Comparison of ENCODE assay signal across 24 cellular contexts in genomic region chr10:772227-772637, GRCh38.
A peak's percentile ranks its signal among the peaks of the same experiment; 100 is the strongest.
DNase-seq lines count a peak whose midpoint lies in the region; ATAC-seq, FAIRE-seq and TF ChIP-seq lines count a peak whose summit lies in the region.
"Had no signal": no experiment of that assay in that cellular context is flagged by ENCODE, and none has a peak within 500 bp of the region (broad histone marks: within the 10 kb centered on the region; RNA-seq: fewer than 3 reads in every experiment).

No MANE protein-coding gene starts in this region.

- no peak for TF ChIP-seq CTCF in H9 (conservative IDR thresholded peaks at IDR 0.05)
- TF ChIP-seq CTCF in kidney (IDR thresholded peaks at IDR 0.05; ENCODE audit: borderline replicate concordance, extremely low read depth, insufficient read depth): no peak
- no peak for TF ChIP-seq CTCF in stomach (IDR thresholded peaks at IDR 0.05)
- TF ChIP-seq CTCF in coronary artery (IDR thresholded peaks at IDR 0.05): no peak

- TF ChIP-seq EP300 in stomach (IDR thresholded peaks at IDR 0.05): no peak

- H2BK15ac ChIP-seq in H9 (ENCODE audit: low read depth, low read length): no peak overlapping the region

- H2BK5ac ChIP-seq in H9 (ENCODE audit: insufficient read length, low read length): no peak overlapping the region

- no peak overlapping the region for H3K23ac ChIP-seq in H9 (ENCODE audit: insufficient read length, low read depth, low read length)

- no peaks in the 10 kb centered on the region for H3K23me2 ChIP-seq in H9 (ENCODE audit: insufficient read length, low read depth, low read length, poor library complexity, severe bottlenecking)

- no peak overlapping the region for H3T11ph ChIP-seq in H9 (ENCODE audit: low read length)

- no peak overlapping the region for H2BK12ac ChIP-seq in H9 (ENCODE audit: insufficient read length, low read depth, low read length)

- CTCF ChIA-PET in activated CD4-positive, alpha-beta T cell treated with anti-CD3 and anti-CD28 coated beads for 36 hours (lab: Charles Lee): no interaction called here

- H2AK5ac ChIP-seq in H9 (ENCODE audit: insufficient read length, low read length): no peak overlapping the region

- H3K4me3 ChIP-seq in kidney (ENCODE audit: low read length in 2 of 2): no peak overlapping the region
- no peak overlapping the region for H3K4me3 ChIP-seq in stomach
- no peak overlapping the region for H3K4me3 ChIP-seq in coronary artery
- H3K4me3 ChIP-seq: HAP-1, Peyer's patch had no signal

- no peaks in the 10 kb centered on the region for H3K79me1 ChIP-seq in H9 (ENCODE audit: insufficient read depth, low read depth, low read length, poor library complexity, severe bottlenecking)

- no peaks in the 10 kb centered on the region for H3K27me3 Mint-ChIP-seq in activated CD4-positive, alpha-beta T cell treated with anti-CD3 and anti-CD28 coated beads, Interleukin-2, amount 10 ng/mL, durations not matched to agents 24 days and 14 days
- H3K27me3 Mint-ChIP-seq in activated CD4-positive, alpha-beta T cell treated with anti-CD3 and anti-CD28 coated beads for 36 hours: no peaks in the 10 kb centered on the region
- peaks cover 1% of the 10 kb centered on the region for H3K27me3 Mint-ChIP-seq in H9 (ENCODE audit: low read depth)
- H3K27me3 Mint-ChIP-seq in activated T-helper 17 cell treated with anti-CD3 and anti-CD28 coated beads, Interleukin-2, amount 50 U/mL, for 72 hours: no peaks in the 10 kb centered on the region

- H3K36me3 ChIP-seq in kidney (ENCODE audit: control insufficient read depth in 1 of 2, insufficient read depth in 2 of 2, low read length in 2 of 2): no peaks in the 10 kb centered on the region
- no peaks in the 10 kb centered on the region for H3K36me3 ChIP-seq in stomach
- H3K36me3 ChIP-seq: HAP-1, Peyer's patch had no signal

- no peak overlapping the region for H3K4ac ChIP-seq in H9 (ENCODE audit: low read depth, low read length)

- no peak for TF ChIP-seq POLR2A in stomach (IDR thresholded peaks at IDR 0.05)

- POLR2A ChIA-PET in activated CD4-positive, alpha-beta T cell treated with anti-CD3 and anti-CD28 coated beads for 36 hours (lab: Charles Lee): no interaction called here

- H4K20me1 ChIP-seq in H9 (ENCODE audit: control insufficient read depth, insufficient read depth, insufficient read length): no peaks in the 10 kb centered on the region

- H3K9me3 Mint-ChIP-seq in activated CD4-positive, alpha-beta T cell treated with anti-CD3 and anti-CD28 coated beads, Interleukin-2, amount 10 ng/mL, durations not matched to agents 24 days and 14 days: no peaks in the 10 kb centered on the region
- peaks cover 8% of the 10 kb centered on the region for H3K9me3 Mint-ChIP-seq in activated CD4-positive, alpha-beta T cell treated with anti-CD3 and anti-CD28 coated beads for 36 hours (ENCODE audit: low read depth)
- H3K9me3 Mint-ChIP-seq in H9: peaks cover 14 to 22% of the 10 kb centered on the region in 2 experiments
- H3K9me3 Mint-ChIP-seq in activated T-helper 17 cell treated with anti-CD3 and anti-CD28 coated beads, Interleukin-2, amount 50 U/mL, for 72 hours: peaks cover 9% of the 10 kb centered on the region

- no peak overlapping the region for H3K56ac ChIP-seq in H9 (ENCODE audit: insufficient read length, low read depth, low read length)

- DNase-seq in activated CD4-positive, alpha-beta T cell treated with anti-CD3 and anti-CD28 coated beads, Interleukin-2, amount 10 ng/mL, durations not matched to agents 24 days and 14 days: peak; percentile 39
- DNase-seq in activated CD4-positive, alpha-beta T cell treated with anti-CD3 and anti-CD28 coated beads for 36 hours: no peak
- DNase-seq in H9 (peak; percentile 67), kidney (peak; percentile 63), stomach (peak; percentile 13), coronary artery (ENCODE audit: low spot score) (no peak), OCI-M2 (lab: John Stamatoyannopoulos, UW; ENCODE audit: unreplicated experiment) (no peak)
- DNase-seq: 8988T, AML-193, C1 segment of cervical spinal cord, IMR-90, NCI-H1105, NCI-H1694, NCI-H2081, NCI-H2171 treated with DMSO at 0.1 percent for 48 hours, NCI-H524 treated with DMSO at 0.1 percent for 48 hours, NCI-H82, Peyer's patch had no signal

- H4K91ac ChIP-seq in H9 (ENCODE audit: insufficient read length, low read depth, low read length): no peak overlapping the region

- H3K4me1 Mint-ChIP-seq in activated CD4-positive, alpha-beta T cell treated with anti-CD3 and anti-CD28 coated beads, Interleukin-2, amount 10 ng/mL, durations not matched to agents 24 days and 14 days: no peaks in the 10 kb centered on the region
- H3K4me1 Mint-ChIP-seq in activated CD4-positive, alpha-beta T cell treated with anti-CD3 and anti-CD28 coated beads for 36 hours: no peaks in the 10 kb centered on the region
- H3K4me1 Mint-ChIP-seq in H9: no peaks in the 10 kb centered on the region
- no peaks in the 10 kb centered on the region for H3K4me1 Mint-ChIP-seq in activated T-helper 17 cell treated with anti-CD3 and anti-CD28 coated beads, Interleukin-2, amount 50 U/mL, for 72 hours

- no peak overlapping the region for H4K8ac ChIP-seq in H9 (replicated peaks; ENCODE audit: insufficient read length, low read depth, low read length)

- no peak overlapping the region for H2BK120ac ChIP-seq in H9 (ENCODE audit: low read depth, low read length, poor library complexity, severe bottlenecking)

- no peak overlapping the region for H3K18ac ChIP-seq in H9 (ENCODE audit: insufficient read length, low read depth, low read length)

- H2BK20ac ChIP-seq in H9 (ENCODE audit: low read depth, low read length, poor library complexity, severe bottlenecking): no peak overlapping the region

- no peak overlapping the region for H4K5ac ChIP-seq in H9 (ENCODE audit: insufficient read length, low read depth, low read length)

- no CpG with 5 or more reads among the region's 14 CpGs for WGBS in H9 (ENCODE audit: extremely low coverage, insufficient read length, low lambda C conversion rate)
- WGBS in stomach, 5 donors: 59 to 70% (median 62%) methylated on average over 12 to 14 of the region's 14 CpGs

- no peaks in the 10 kb centered on the region for H3K27me3 ChIP-seq in H9 (ENCODE audit: insufficient read depth, low read length)
- no peaks in the 10 kb centered on the region for H3K27me3 ChIP-seq in stomach
- H3K27me3 ChIP-seq: Peyer's patch had no signal

- no peak overlapping the region for H3K9ac ChIP-seq in H9 (ENCODE audit: extremely low read depth, insufficient read length, low read length)
- H3K9ac ChIP-seq in kidney (ENCODE audit: low read length in 2 of 2): no peak overlapping the region
- H3K9ac ChIP-seq: KMS-11 had no signal

- no peak overlapping the region for H3K14ac ChIP-seq in H9 (ENCODE audit: insufficient read depth, low read length)

- H3K27ac ChIP-seq in H9 (ENCODE audit: insufficient read length, low read depth, low read length) (no peak overlapping the region), kidney (ENCODE audit: low read depth in 2 of 2, low read length in 2 of 2) (no peak overlapping the region), stomach (no peak overlapping the region), coronary artery (no peak overlapping the region)
- H3K27ac ChIP-seq: KMS-11, Peyer's patch had no signal

- no peak overlapping the region for H2AFZ ChIP-seq in H9 (ENCODE audit: low read length)

- H3K9me3 ChIP-seq in H9 (ENCODE audit: control insufficient read depth, low read depth, low read length): peaks cover 4% of the 10 kb centered on the region
- peaks cover under 1 to 4% of the 10 kb centered on the region in 2 donors for H3K9me3 ChIP-seq in kidney (ENCODE audit: control insufficient read depth in 1 of 2, low read length in 2 of 2)
- peaks cover 0 to 19% (median 12%) of the 10 kb centered on the region in 4 donors for H3K9me3 ChIP-seq in stomach
- H3K9me3 ChIP-seq: Peyer's patch had no signal

- no peak overlapping the region for H3K4me2 ChIP-seq in H9 (ENCODE audit: insufficient read depth, insufficient read length, low read length)
- H3K4me2 ChIP-seq: KMS-11 had no signal

- H3K36me3 Mint-ChIP-seq in activated CD4-positive, alpha-beta T cell treated with anti-CD3 and anti-CD28 coated beads, Interleukin-2, amount 10 ng/mL, durations not matched to agents 24 days and 14 days (ENCODE audit: low read depth): no peaks in the 10 kb centered on the region
- no peaks in the 10 kb centered on the region for H3K36me3 Mint-ChIP-seq in activated CD4-positive, alpha-beta T cell treated with anti-CD3 and anti-CD28 coated beads for 36 hours (ENCODE audit: low read depth)
- H3K36me3 Mint-ChIP-seq in H9 (ENCODE audit: insufficient read depth in 1 of 3, low read depth in 3 of 3): peaks cover 0 to 11% (median 3%) of the 10 kb centered on the region in 3 experiments; a peak in 4 of 7 replicates
- no peaks in the 10 kb centered on the region for H3K36me3 Mint-ChIP-seq in activated T-helper 17 cell treated with anti-CD3 and anti-CD28 coated beads, Interleukin-2, amount 50 U/mL, for 72 hours (ENCODE audit: low read depth)
- H3K36me3 Mint-ChIP-seq: CD8-positive, alpha-beta T cell had no signal

- no peak overlapping the region for H3K27ac Mint-ChIP-seq in activated CD4-positive, alpha-beta T cell treated with anti-CD3 and anti-CD28 coated beads, Interleukin-2, amount 10 ng/mL, durations not matched to agents 24 days and 14 days
- H3K27ac Mint-ChIP-seq in activated CD4-positive, alpha-beta T cell treated with anti-CD3 and anti-CD28 coated beads for 36 hours: no peak overlapping the region
- no peak overlapping the region for H3K27ac Mint-ChIP-seq in H9
- no peak overlapping the region for H3K27ac Mint-ChIP-seq in activated T-helper 17 cell treated with anti-CD3 and anti-CD28 coated beads, Interleukin-2, amount 50 U/mL, for 72 hours
- H3K27ac Mint-ChIP-seq: CD8-positive, alpha-beta T cell had no signal

- no peak for FAIRE-seq in kidney (lab: Jason Lieb, UNC)
- FAIRE-seq: GM19239, HTR-8/SVneo had no signal

- no peaks in the 10 kb centered on the region for H3K4me1 ChIP-seq in H9 (ENCODE audit: insufficient read depth, low read length)
- no peaks in the 10 kb centered on the region for H3K4me1 ChIP-seq in kidney (ENCODE audit: control insufficient read depth in 1 of 2, insufficient read depth in 1 of 2, low read depth in 1 of 2, low read length in 2 of 2)
- no peaks in the 10 kb centered on the region for H3K4me1 ChIP-seq in stomach
- H3K4me1 ChIP-seq: HAP-1, Peyer's patch had no signal

- no peak for ATAC-seq in activated CD4-positive, alpha-beta T cell treated with anti-CD3 and anti-CD28 coated beads for 36 hours
- ATAC-seq in activated T-helper 17 cell treated with anti-CD3 and anti-CD28 coated beads, Interleukin-2, amount 50 U/mL, for 72 hours (replicated peaks): no peak
- ATAC-seq: CD8-positive, alpha-beta T cell had no signal

- intact Hi-C loops in activated CD4-positive, alpha-beta T cell treated with anti-CD3 and anti-CD28 coated beads, Interleukin-2, amount 10 ng/mL, durations not matched to agents 24 days and 14 days (cut with micrococcal nuclease): no loop called here
- intact Hi-C loops in activated CD4-positive, alpha-beta T cell treated with anti-CD3 and anti-CD28 coated beads for 36 hours (cut with DNase I, micrococcal nuclease): no loop called here
- intact Hi-C loops in kidney (cut with DNase I): no loop called here
- intact Hi-C loops in stomach (cut with DNase I; ENCODE audit: low total_unique reads): no loop called here

- no peak overlapping the region for H3K4me3 Mint-ChIP-seq in activated CD4-positive, alpha-beta T cell treated with anti-CD3 and anti-CD28 coated beads, Interleukin-2, amount 10 ng/mL, durations not matched to agents 24 days and 14 days
- no peak overlapping the region for H3K4me3 Mint-ChIP-seq in activated CD4-positive, alpha-beta T cell treated with anti-CD3 and anti-CD28 coated beads for 36 hours
- no peak overlapping the region for H3K4me3 Mint-ChIP-seq in H9
- no peak overlapping the region for H3K4me3 Mint-ChIP-seq in activated T-helper 17 cell treated with anti-CD3 and anti-CD28 coated beads, Interleukin-2, amount 50 U/mL, for 72 hours
- H3K4me3 Mint-ChIP-seq: CD8-positive, alpha-beta T cell had no signal

- H3K79me2 ChIP-seq in H9 (ENCODE audit: insufficient read depth, low read length): no peaks in the 10 kb centered on the region

Comparison
In these comparisons a context has a peak if more than half of its experiments do, and no peak if none do; other contexts are left out.
1. DNase-seq: peak in activated CD4-positive, alpha-beta T cell treated with anti-CD3 and anti-CD28 coated beads, Interleukin-2, amount 10 ng/mL, durations not matched to agents 24 days and 14 days (single experiment), H9 (single experiment), kidney (single experiment) and stomach (single experiment); none in activated CD4-positive, alpha-beta T cell treated with anti-CD3 and anti-CD28 coated beads for 36 hours (single experiment), coronary artery (single experiment) and OCI-M2 (single experiment).